Comparison of ENCODE assay signal across 1 cellular context in the genomic region with DNA sequence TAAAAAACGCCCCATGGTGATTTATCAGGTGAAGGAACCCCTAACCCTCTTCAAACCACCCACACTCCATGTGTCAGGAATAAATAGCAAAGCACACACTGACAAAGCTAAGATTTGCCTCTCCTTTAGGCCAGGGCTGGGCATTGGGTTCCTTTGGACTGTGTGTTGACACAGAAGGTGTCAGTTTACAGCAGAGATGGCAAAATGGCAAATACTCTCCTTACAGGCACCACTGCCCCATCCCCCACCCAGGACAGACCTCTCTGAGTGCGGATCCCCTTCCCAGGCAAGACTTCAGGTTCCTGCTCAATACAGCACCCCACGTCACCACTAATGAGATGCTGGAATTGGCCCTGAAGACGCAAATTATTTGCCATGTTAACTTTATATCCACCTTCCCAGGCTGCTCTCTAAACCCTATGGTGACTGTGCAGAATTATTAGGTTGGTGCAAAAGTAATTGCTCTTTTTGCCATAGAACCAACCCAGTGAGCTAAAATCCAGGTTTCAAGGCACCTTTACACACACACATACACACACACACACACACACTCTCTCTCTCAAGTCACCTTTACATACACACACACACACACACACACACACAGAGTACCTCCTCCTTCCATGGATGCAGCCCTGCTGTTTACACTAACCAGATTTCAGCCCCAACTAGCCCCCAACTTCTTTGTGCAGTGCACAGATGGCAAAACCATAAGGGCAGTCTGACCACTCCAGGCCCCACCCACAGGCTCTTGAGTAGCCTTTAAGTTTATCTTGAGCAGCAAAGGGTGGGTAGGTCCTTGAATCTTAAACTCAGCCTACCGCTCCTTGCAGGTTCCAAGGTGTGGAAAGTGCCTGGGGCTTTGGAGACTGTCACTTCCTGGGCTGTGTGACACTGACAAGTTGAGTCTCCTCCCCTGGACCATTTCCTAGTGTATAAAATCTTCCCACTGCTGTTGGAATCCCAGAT.
A peak's percentile ranks its signal among the peaks of the same experiment; 100 is the strongest.
TF ChIP-seq lines count a peak whose summit lies in the region.

No MANE protein-coding gene starts in this region.

TF ChIP-seq in HepG2, 621 proteins besides CTCF, POLR2A, EP300 and RAD21 (continued from another document):
- TF ChIP-seq, protein P1, sequence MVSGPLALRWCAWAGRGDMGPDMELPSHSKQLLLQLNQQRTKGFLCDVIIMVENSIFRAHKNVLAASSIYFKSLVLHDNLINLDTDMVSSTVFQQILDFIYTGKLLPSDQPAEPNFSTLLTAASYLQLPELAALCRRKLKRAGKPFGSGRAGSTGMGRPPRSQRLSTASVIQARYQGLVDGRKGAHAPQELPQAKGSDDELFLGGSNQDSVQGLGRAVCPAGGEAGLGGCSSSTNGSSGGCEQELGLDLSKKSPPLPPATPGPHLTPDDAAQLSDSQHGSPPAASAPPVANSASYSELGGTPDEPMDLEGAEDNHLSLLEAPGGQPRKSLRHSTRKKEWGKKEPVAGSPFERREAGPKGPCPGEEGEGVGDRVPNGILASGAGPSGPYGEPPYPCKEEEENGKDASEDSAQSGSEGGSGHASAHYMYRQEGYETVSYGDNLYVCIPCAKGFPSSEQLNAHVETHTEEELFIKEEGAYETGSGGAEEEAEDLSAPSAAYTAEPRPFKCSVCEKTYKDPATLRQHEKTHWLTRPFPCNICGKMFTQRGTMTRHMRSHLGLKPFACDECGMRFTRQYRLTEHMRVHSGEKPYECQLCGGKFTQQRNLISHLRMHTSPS (CRISPR knock-in tag; IDR thresholded peaks at IDR 0.05; ENCODE audit: low read depth), result no peak
- TF ChIP-seq XBP1 (CRISPR knock-in tag; IDR thresholded peaks at IDR 0.05) (no peak), ZNF296 (CRISPR knock-in tag; conservative IDR thresholded peaks at IDR 0.05) (no peak), MLLT10 (CRISPR knock-in tag; IDR thresholded peaks at IDR 0.05) (no peak), GABPA (IDR thresholded peaks at IDR 0.05; ENCODE audit: low read depth, low read length) (no peak), GABPA (CRISPR knock-in tag; IDR thresholded peaks at IDR 0.05; ENCODE audit: low read depth) (no peak), ZNF740 (CRISPR knock-in tag; IDR thresholded peaks at IDR 0.05) (no peak), ATAD3A (CRISPR knock-in tag; IDR thresholded peaks at IDR 0.05) (no peak), FOXA3 (CRISPR knock-in tag; IDR thresholded peaks at IDR 0.05) (peak; percentile 27; the same call in 1 of the 2 replicates), FOXA1 (IDR thresholded peaks at IDR 0.05) (no peak), FOXA1 (CRISPR knock-in tag; IDR thresholded peaks at IDR 0.05) (peak; percentile 45; the same call in 1 of the 2 replicates)
- TF ChIP-seq, protein P2, sequence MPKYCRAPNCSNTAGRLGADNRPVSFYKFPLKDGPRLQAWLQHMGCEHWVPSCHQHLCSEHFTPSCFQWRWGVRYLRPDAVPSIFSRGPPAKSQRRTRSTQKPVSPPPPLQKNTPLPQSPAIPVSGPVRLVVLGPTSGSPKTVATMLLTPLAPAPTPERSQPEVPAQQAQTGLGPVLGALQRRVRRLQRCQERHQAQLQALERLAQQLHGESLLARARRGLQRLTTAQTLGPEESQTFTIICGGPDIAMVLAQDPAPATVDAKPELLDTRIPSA (CRISPR knock-in tag; IDR thresholded peaks at IDR 0.05; ENCODE audit: borderline replicate concordance), result no peak
- TF ChIP-seq, protein P3, sequence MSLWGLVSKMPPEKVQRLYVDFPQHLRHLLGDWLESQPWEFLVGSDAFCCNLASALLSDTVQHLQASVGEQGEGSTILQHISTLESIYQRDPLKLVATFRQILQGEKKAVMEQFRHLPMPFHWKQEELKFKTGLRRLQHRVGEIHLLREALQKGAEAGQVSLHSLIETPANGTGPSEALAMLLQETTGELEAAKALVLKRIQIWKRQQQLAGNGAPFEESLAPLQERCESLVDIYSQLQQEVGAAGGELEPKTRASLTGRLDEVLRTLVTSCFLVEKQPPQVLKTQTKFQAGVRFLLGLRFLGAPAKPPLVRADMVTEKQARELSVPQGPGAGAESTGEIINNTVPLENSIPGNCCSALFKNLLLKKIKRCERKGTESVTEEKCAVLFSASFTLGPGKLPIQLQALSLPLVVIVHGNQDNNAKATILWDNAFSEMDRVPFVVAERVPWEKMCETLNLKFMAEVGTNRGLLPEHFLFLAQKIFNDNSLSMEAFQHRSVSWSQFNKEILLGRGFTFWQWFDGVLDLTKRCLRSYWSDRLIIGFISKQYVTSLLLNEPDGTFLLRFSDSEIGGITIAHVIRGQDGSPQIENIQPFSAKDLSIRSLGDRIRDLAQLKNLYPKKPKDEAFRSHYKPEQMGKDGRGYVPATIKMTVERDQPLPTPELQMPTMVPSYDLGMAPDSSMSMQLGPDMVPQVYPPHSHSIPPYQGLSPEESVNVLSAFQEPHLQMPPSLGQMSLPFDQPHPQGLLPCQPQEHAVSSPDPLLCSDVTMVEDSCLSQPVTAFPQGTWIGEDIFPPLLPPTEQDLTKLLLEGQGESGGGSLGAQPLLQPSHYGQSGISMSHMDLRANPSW (CRISPR knock-in tag; IDR thresholded peaks at IDR 0.05; ENCODE audit: borderline replicate concordance), result no peak
